ENCODE assay signal across 1 cellular context in genomic region chr9:35415769-35416427, GRCh38.
TF ChIP-seq lines count a peak whose summit lies in the region.

No MANE protein-coding gene starts in this region.

TF ChIP-seq in HCT116, 20 proteins besides CTCF, POLR2A, EP300 and RAD21 (continued from another document):
- TF ChIP-seq YY1 (IDR thresholded peaks at IDR 0.05; ENCODE audit: extremely low read depth, insufficient replicate concordance, low read depth, low read length) (no peak), FOSL1 (IDR thresholded peaks at IDR 0.05; ENCODE audit: low read depth) (no peak), ZFX (IDR thresholded peaks at IDR 0.05) (no peak), CEBPB (IDR thresholded peaks at IDR 0.05; ENCODE audit: low read depth) (no peak), TCF7L2 (IDR thresholded peaks at IDR 0.05; ENCODE audit: borderline replicate concordance, extremely low read depth, insufficient read depth, insufficient read length) (no peak), ZBTB33 (IDR thresholded peaks at IDR 0.05; ENCODE audit: extremely low read depth, insufficient replicate concordance, low read length) (no peak), EZH2phosphoT487 (IDR thresholded peaks at IDR 0.05; ENCODE audit: borderline replicate concordance) (no peak), SP1 (IDR thresholded peaks at IDR 0.05; ENCODE audit: low read depth) (no peak), EZH2 (IDR thresholded peaks at IDR 0.05) (no peak)
TF ChIP-seq in HCT116: peak in this region for 0.
